In genomic region chr14:79378020-79378419, GRCh38 we compare ENCODE assay signal across 29 cellular contexts.
"Had no signal": no experiment of that assay in that cellular context is flagged by ENCODE, and none has a peak within 500 bp of the region (broad histone marks: within the 10 kb centered on the region; RNA-seq: fewer than 3 reads in every experiment).

No MANE protein-coding gene starts in this region.

- H3K9me3 ChIP-seq: esophagus squamous epithelium, ovary, psoas muscle, sigmoid colon, upper lobe of left lung, vagina had no signal

- H3K4me3 Mint-ChIP-seq: activated B cell treated with CpG ODN at 0.5 μM for 24 hours; activated CD8-positive, alpha-beta T cell treated with anti-CD3 and anti-CD28 coated beads for 36 hours; activated naive CD4-positive, alpha-beta T cell treated with anti-CD3 and anti-CD28 coated beads, Interleukin-2, amount 50 U/mL, for 24 hours; activated naive CD8-positive, alpha-beta T cell treated with anti-CD3 and anti-CD28 coated beads, Interleukin-2, amount 50 U/mL, for 24 hours; activated T-cell treated with anti-CD3 and anti-CD28 coated beads, Interleukin-2, amount 50 U/mL, for 4 hours; activated T-helper 17 cell treated with anti-CD3 and anti-CD28 coated beads, Interleukin-2, amount 50 U/mL, for 72 hours; central memory CD8-positive, alpha-beta T cell; dendritic cell treated with granulocyte-macrophage colony-stimulating factor and Interleukin-4, amounts not matched to agents 40 ng/mL and 50 ng/mL, for 4 days; naive B cell; nephron progenitor cell; stimulated activated effector memory CD8-positive, alpha-beta T cell treated with anti-CD3 and anti-CD28 coated beads, Interleukin-12 subunit alpha, Interleukin-12 subunit beta, amount 100 ng/mL, for 72 hours; stimulated activated naive CD8-positive, alpha-beta T cell treated with anti-CD3 and anti-CD28 coated beads, Interleukin-15, amount 100 ng/mL, for 72 hours had no signal

- H3K4me1 ChIP-seq: esophagus squamous epithelium, psoas muscle, upper lobe of left lung, vagina had no signal

- H3K27ac Mint-ChIP-seq: activated B cell treated with CpG ODN at 0.5 μM for 24 hours; activated CD8-positive, alpha-beta T cell treated with anti-CD3 and anti-CD28 coated beads for 36 hours; activated naive CD4-positive, alpha-beta T cell treated with anti-CD3 and anti-CD28 coated beads, Interleukin-2, amount 50 U/mL, for 24 hours; activated naive CD8-positive, alpha-beta T cell treated with anti-CD3 and anti-CD28 coated beads, Interleukin-2, amount 50 U/mL, for 24 hours; activated T-helper 17 cell treated with anti-CD3 and anti-CD28 coated beads, Interleukin-2, amount 50 U/mL, for 72 hours; dendritic cell treated with granulocyte-macrophage colony-stimulating factor and Interleukin-4, amounts not matched to agents 40 ng/mL and 50 ng/mL, for 4 days; naive B cell; nephron progenitor cell; stimulated activated effector memory CD8-positive, alpha-beta T cell treated with anti-CD3 and anti-CD28 coated beads, Interleukin-12 subunit alpha, Interleukin-12 subunit beta, amount 100 ng/mL, for 72 hours; stimulated activated naive CD8-positive, alpha-beta T cell treated with anti-CD3 and anti-CD28 coated beads, Interleukin-15, amount 100 ng/mL, for 72 hours had no signal

- H3K27me3 Mint-ChIP-seq: activated B cell treated with CpG ODN at 0.5 μM for 24 hours; activated CD8-positive, alpha-beta T cell treated with anti-CD3 and anti-CD28 coated beads for 36 hours; activated naive CD4-positive, alpha-beta T cell treated with anti-CD3 and anti-CD28 coated beads, Interleukin-2, amount 50 U/mL, for 24 hours; activated naive CD8-positive, alpha-beta T cell treated with anti-CD3 and anti-CD28 coated beads, Interleukin-2, amount 50 U/mL, for 24 hours; activated T-helper 17 cell treated with anti-CD3 and anti-CD28 coated beads, Interleukin-2, amount 50 U/mL, for 72 hours; central memory CD8-positive, alpha-beta T cell; dendritic cell treated with granulocyte-macrophage colony-stimulating factor and Interleukin-4, amounts not matched to agents 40 ng/mL and 50 ng/mL, for 4 days; naive B cell; stimulated activated naive CD8-positive, alpha-beta T cell treated with anti-CD3 and anti-CD28 coated beads, Interleukin-15, amount 100 ng/mL, for 72 hours had no signal

- H3K4me3 ChIP-seq: esophagus squamous epithelium, ovary, psoas muscle, sigmoid colon, upper lobe of left lung, vagina had no signal

- DNase-seq: activated B cell treated with CpG ODN at 0.5 μM for 24 hours; activated CD4-positive, alpha-beta T cell treated with anti-CD3 and anti-CD28 coated beads, Interleukin-2, amount 50 U/mL, for 1 hour; activated CD8-positive, alpha-beta T cell treated with anti-CD3 and anti-CD28 coated beads for 36 hours; activated gamma-delta T cell treated with Interleukin-2 at 50 U/mL for 16 hours; activated naive CD8-positive, alpha-beta T cell treated with anti-CD3 and anti-CD28 coated beads, Interleukin-2, amount 50 U/mL, for 24 hours; activated T-cell treated with anti-CD3 and anti-CD28 coated beads, Interleukin-2, amount 50 U/mL, for 4 hours; amygdala; esophagus squamous epithelium; foreskin melanocyte; kidney; left colon; mammary epithelial cell; naive B cell; nephron progenitor cell; ovary; psoas muscle; sigmoid colon; small intestine; stimulated activated CD4-positive, alpha-beta T cell treated with anti-CD3 and anti-CD28 coated beads, Interleukin-4, amount 100 ng/mL, for 24 hours; stimulated activated naive CD8-positive, alpha-beta T cell treated with anti-CD3 and anti-CD28 coated beads, Interleukin-15, amount 100 ng/mL, for 72 hours; substantia nigra; T-helper 2 cell; upper lobe of left lung had no signal

- ATAC-seq: activated CD8-positive, alpha-beta T cell treated with anti-CD3 and anti-CD28 coated beads for 36 hours; activated naive CD8-positive, alpha-beta T cell treated with anti-CD3 and anti-CD28 coated beads, Interleukin-2, amount 50 U/mL, for 24 hours; activated T-cell treated with anti-CD3 and anti-CD28 coated beads, Interleukin-2, amount 50 U/mL, for 4 hours; activated T-helper 17 cell treated with anti-CD3 and anti-CD28 coated beads, Interleukin-2, amount 50 U/mL, for 72 hours; left colon; psoas muscle; stimulated activated effector memory CD8-positive, alpha-beta T cell treated with anti-CD3 and anti-CD28 coated beads, Interleukin-12 subunit alpha, Interleukin-12 subunit beta, amount 100 ng/mL, for 72 hours; stimulated activated naive CD8-positive, alpha-beta T cell treated with anti-CD3 and anti-CD28 coated beads, Interleukin-15, amount 100 ng/mL, for 72 hours had no signal

- H3K27me3 ChIP-seq: esophagus squamous epithelium, ovary, sigmoid colon, upper lobe of left lung, vagina had no signal

- H3K36me3 Mint-ChIP-seq: activated naive CD4-positive, alpha-beta T cell treated with anti-CD3 and anti-CD28 coated beads, Interleukin-2, amount 50 U/mL, for 24 hours; naive B cell; stimulated activated effector memory CD8-positive, alpha-beta T cell treated with anti-CD3 and anti-CD28 coated beads, Interleukin-12 subunit alpha, Interleukin-12 subunit beta, amount 100 ng/mL, for 72 hours had no signal

- H3K4me1 Mint-ChIP-seq: activated B cell treated with CpG ODN at 0.5 μM for 24 hours; activated naive CD4-positive, alpha-beta T cell treated with anti-CD3 and anti-CD28 coated beads, Interleukin-2, amount 50 U/mL, for 24 hours; activated naive CD8-positive, alpha-beta T cell treated with anti-CD3 and anti-CD28 coated beads, Interleukin-2, amount 50 U/mL, for 24 hours; activated T-helper 17 cell treated with anti-CD3 and anti-CD28 coated beads, Interleukin-2, amount 50 U/mL, for 72 hours; central memory CD8-positive, alpha-beta T cell; naive B cell; stimulated activated effector memory CD8-positive, alpha-beta T cell treated with anti-CD3 and anti-CD28 coated beads, Interleukin-12 subunit alpha, Interleukin-12 subunit beta, amount 100 ng/mL, for 72 hours; stimulated activated naive CD8-positive, alpha-beta T cell treated with anti-CD3 and anti-CD28 coated beads, Interleukin-15, amount 100 ng/mL, for 72 hours had no signal

- H3K36me3 ChIP-seq: esophagus squamous epithelium, ovary, sigmoid colon, upper lobe of left lung, vagina had no signal

- H3K27ac ChIP-seq: esophagus squamous epithelium, ovary, psoas muscle, sigmoid colon, upper lobe of left lung, vagina had no signal

- H3K9me3 Mint-ChIP-seq: activated CD8-positive, alpha-beta T cell treated with anti-CD3 and anti-CD28 coated beads for 36 hours; dendritic cell treated with granulocyte-macrophage colony-stimulating factor and Interleukin-4, amounts not matched to agents 40 ng/mL and 50 ng/mL, for 4 days; nephron progenitor cell had no signal
